In the genomic region with DNA sequence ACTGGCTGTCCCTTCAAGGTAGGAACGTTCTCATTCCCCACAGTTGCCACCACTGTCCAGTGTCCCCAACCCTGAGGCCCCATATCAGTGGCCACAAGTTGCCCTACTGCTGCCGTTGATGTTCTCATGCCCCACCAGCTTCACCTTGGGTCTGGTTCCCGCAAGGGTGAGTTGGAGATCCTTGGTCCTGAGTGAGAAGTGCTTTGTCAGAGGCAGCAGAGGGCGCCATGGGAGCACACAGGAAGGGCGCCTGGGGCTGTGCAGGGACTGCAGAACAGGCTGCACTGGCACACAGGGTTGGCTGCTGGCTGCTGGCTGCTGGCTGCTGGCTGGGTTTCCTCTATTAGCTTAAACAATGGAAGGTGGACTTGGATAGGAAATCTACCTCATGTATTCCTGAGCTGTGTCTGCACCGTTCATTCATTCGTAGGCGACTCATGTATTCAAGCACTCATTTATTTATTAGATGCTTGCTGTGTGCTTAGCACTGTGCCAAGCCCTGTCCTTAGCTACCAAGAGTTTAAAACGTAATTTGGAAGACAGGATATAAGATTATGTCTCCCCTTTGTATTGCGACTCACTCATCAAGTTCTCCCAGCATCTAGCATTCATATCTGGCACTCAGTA, we compare ENCODE assay signal across 8 cellular contexts. TPM values are rescaled to one million over a fixed set of nuclear protein-coding genes. Genes with fewer than 3 reads are reported as not detected.
A peak's percentile ranks its signal among the peaks of the same experiment; 100 is the strongest.
DNase-seq lines count a peak whose midpoint lies in the region; ATAC-seq, FAIRE-seq and TF ChIP-seq lines count a peak whose summit lies in the region.

No MANE protein-coding gene starts in this region.

- DNase-seq in COLO668 (lab: John Stamatoyannopoulos, UW; ENCODE audit: unreplicated experiment) (peak; percentile 78), H7 (peak; percentile 84), NCI-H345 (lab: John Stamatoyannopoulos, UW) (peak; percentile 89), fibroblast of the aortic adventitia (ENCODE audit: low read depth) (peak; percentile 46), progenitor cell of endocrine pancreas (ENCODE audit: low spot score, unreplicated experiment) (no peak), frontal cortex (ENCODE audit: low spot score in 2 of 2) (no peak)
- DNase-seq in activated CD4-positive, alpha-beta T cell treated with anti-CD3 and anti-CD28 coated beads, Interleukin-2, amount 10 ng/mL, durations not matched to agents 7 days and 5 days, result peak; percentile 59

- H3K27me3 Mint-ChIP-seq in activated CD4-positive, alpha-beta T cell treated with anti-CD3 and anti-CD28 coated beads, Interleukin-2, amount 10 ng/mL, durations not matched to agents 7 days and 5 days, result peaks cover 12% of the 10 kb centered on the region
- peaks cover 17% of the 10 kb centered on the region for H3K27me3 Mint-ChIP-seq in progenitor cell of endocrine pancreas

- H3K9me3 Mint-ChIP-seq in activated CD4-positive, alpha-beta T cell treated with anti-CD3 and anti-CD28 coated beads, Interleukin-2, amount 10 ng/mL, durations not matched to agents 7 days and 5 days, result no peaks in the 10 kb centered on the region
- H3K9me3 Mint-ChIP-seq in progenitor cell of endocrine pancreas (ENCODE audit: low read depth), result no peaks in the 10 kb centered on the region

- no peaks in the 10 kb centered on the region for H3K36me3 Mint-ChIP-seq in activated CD4-positive, alpha-beta T cell treated with anti-CD3 and anti-CD28 coated beads, Interleukin-2, amount 10 ng/mL, durations not matched to agents 7 days and 5 days (ENCODE audit: low read depth)
- H3K36me3 Mint-ChIP-seq in progenitor cell of endocrine pancreas (ENCODE audit: insufficient read depth), result no peaks in the 10 kb centered on the region

- H3K27me3 ChIP-seq in H7 (ENCODE audit: control insufficient read depth, insufficient read depth, low read length), result no peaks in the 10 kb centered on the region

- TF ChIP-seq CTCF in fibroblast of the aortic adventitia (IDR thresholded peaks at IDR 0.05; ENCODE audit: insufficient read depth, low read length) (peak; percentile 48), progenitor cell of endocrine pancreas (IDR thresholded peaks at IDR 0.05; ENCODE audit: unreplicated experiment) (peak; percentile 51)

- POLR2A ChIA-PET in activated CD4-positive, alpha-beta T cell treated with anti-CD3 and anti-CD28 coated beads, Interleukin-2, amount 10 ng/mL, durations not matched to agents 7 days and 5 days (lab: Charles Lee), result no interaction called here

- H3K27ac Mint-ChIP-seq in activated CD4-positive, alpha-beta T cell treated with anti-CD3 and anti-CD28 coated beads, Interleukin-2, amount 10 ng/mL, durations not matched to agents 7 days and 5 days, result no peak overlapping the region
- H3K27ac Mint-ChIP-seq in progenitor cell of endocrine pancreas, result no peak overlapping the region

- FAIRE-seq in frontal cortex (lab: Jason Lieb, UNC), result no peak

- no peak overlapping the region for H3K4me3 Mint-ChIP-seq in activated CD4-positive, alpha-beta T cell treated with anti-CD3 and anti-CD28 coated beads, Interleukin-2, amount 10 ng/mL, durations not matched to agents 7 days and 5 days
- H3K4me3 Mint-ChIP-seq in progenitor cell of endocrine pancreas (ENCODE audit: low read depth), result no peak overlapping the region

- no peaks in the 10 kb centered on the region for H3K36me3 ChIP-seq in H7 (replicated peaks; ENCODE audit: control insufficient read depth, insufficient read depth, low read length)

- ATAC-seq in HG03280 (IDR thresholded peaks at IDR 0.05; ENCODE audit: unreplicated experiment), result no peak

- CTCF ChIA-PET in activated CD4-positive, alpha-beta T cell treated with anti-CD3 and anti-CD28 coated beads, Interleukin-2, amount 10 ng/mL, durations not matched to agents 7 days and 5 days (lab: Charles Lee), result interaction anchor here (0.6 to 1.6 kb wide), 6 partner anchors 9 to 156 kb away, joined by 3 to 9 read pairs (median 4); no protein-coding TSS in a partner anchor

- H3K4me3 ChIP-seq in H7 (ENCODE audit: insufficient read depth, low read depth, low read length) (no peak overlapping the region), fibroblast of the aortic adventitia (ENCODE audit: low read depth, low read length) (no peak overlapping the region)

- peaks cover 19% of the 10 kb centered on the region for H3K4me1 Mint-ChIP-seq in activated CD4-positive, alpha-beta T cell treated with anti-CD3 and anti-CD28 coated beads, Interleukin-2, amount 10 ng/mL, durations not matched to agents 7 days and 5 days
- no peaks in the 10 kb centered on the region for H3K4me1 Mint-ChIP-seq in progenitor cell of endocrine pancreas (ENCODE audit: low read depth)

RNA-seq across cellular contexts. Expression of a gene that starts 2.1 kb away (rescaled TPM):
- total RNA-seq in H7 (2014; rRNA removed; shearing (Covaris generic)), result not detected in 2 replicates
- under 1 TPM in 1 of 2 experiments, not detected in 1; 0.77 TPM for total RNA-seq in activated CD4-positive, alpha-beta T cell treated with anti-CD3 and anti-CD28 coated beads, Interleukin-2, amount 10 ng/mL, durations not matched to agents 7 days and 5 days
- total RNA-seq in fibroblast of the aortic adventitia (ENCODE audit: low replicate concordance) (not detected in 2 replicates), progenitor cell of endocrine pancreas (0.91 and 0.95 TPM in 2 replicates), frontal cortex (28.9 TPM)

RNA-seq across cellular contexts. Expression of a gene that starts 6.9 kb away (rescaled TPM):
- not detected in 2 replicates for total RNA-seq in H7 (2014; rRNA removed; shearing (Covaris generic))
- not detected for total RNA-seq in activated CD4-positive, alpha-beta T cell treated with anti-CD3 and anti-CD28 coated beads, Interleukin-2, amount 10 ng/mL, durations not matched to agents 7 days and 5 days
- total RNA-seq in fibroblast of the aortic adventitia (ENCODE audit: low replicate concordance) (not detected in 2 replicates), progenitor cell of endocrine pancreas (not detected in 2 replicates), frontal cortex (not detected)

RNA-seq across cellular contexts. Expression of a gene that starts 19.9 kb away (rescaled TPM):
- total RNA-seq in H7 (2014; rRNA removed; shearing (Covaris generic)), result not detected in 2 replicates
- not detected for total RNA-seq in activated CD4-positive, alpha-beta T cell treated with anti-CD3 and anti-CD28 coated beads, Interleukin-2, amount 10 ng/mL, durations not matched to agents 7 days and 5 days
- not detected in 2 replicates for total RNA-seq in fibroblast of the aortic adventitia (ENCODE audit: low replicate concordance)
- total RNA-seq in progenitor cell of endocrine pancreas, result not detected in 2 replicates
- 6.9 TPM for total RNA-seq in frontal cortex

RNA-seq across cellular contexts. Expression of a gene that starts 35.3 kb away (rescaled TPM):
- total RNA-seq in H7 (2014; rRNA removed; shearing (Covaris generic)), result not detected in 2 replicates
- not detected for total RNA-seq in activated CD4-positive, alpha-beta T cell treated with anti-CD3 and anti-CD28 coated beads, Interleukin-2, amount 10 ng/mL, durations not matched to agents 7 days and 5 days
- total RNA-seq in fibroblast of the aortic adventitia (ENCODE audit: low replicate concordance) (not detected in 2 replicates), progenitor cell of endocrine pancreas (not detected in 2 replicates), frontal cortex (7.3 TPM)

RNA-seq across cellular contexts. Expression of a gene that starts 42.8 kb away (rescaled TPM):
- not detected in 2 replicates for total RNA-seq in H7 (2014; rRNA removed; shearing (Covaris generic))
- not detected for total RNA-seq in activated CD4-positive, alpha-beta T cell treated with anti-CD3 and anti-CD28 coated beads, Interleukin-2, amount 10 ng/mL, durations not matched to agents 7 days and 5 days
- total RNA-seq in fibroblast of the aortic adventitia (ENCODE audit: low replicate concordance) (not detected in 2 replicates), progenitor cell of endocrine pancreas (not detected in 2 replicates), frontal cortex (not detected)

Comparison
In these comparisons a context has a peak if more than half of its experiments do, and no peak if none do; other contexts are left out.
1. DNase-seq: peak in COLO668 (single experiment), H7 (single experiment), NCI-H345 (single experiment), activated CD4-positive, alpha-beta T cell treated with anti-CD3 and anti-CD28 coated beads, Interleukin-2, amount 10 ng/mL, durations not matched to agents 7 days and 5 days (single experiment) and fibroblast of the aortic adventitia (single experiment); none in progenitor cell of endocrine pancreas (single experiment) and frontal cortex (0 of 2).
2. RNA of a gene that starts 2.1 kb away (total RNA-seq): 28.9 TPM in frontal cortex (single experiment); 0.91 to 0.95 TPM in progenitor cell of endocrine pancreas, 0.77 TPM in activated CD4-positive, alpha-beta T cell treated with anti-CD3 and anti-CD28 coated beads, Interleukin-2, amount 10 ng/mL, durations not matched to agents 7 days and 5 days, not detected in H7 and not detected in fibroblast of the aortic adventitia; every median in the first group is over 10 times any median in the second.